16 cellular contexts compared by ENCODE assay signal in the genomic region with DNA sequence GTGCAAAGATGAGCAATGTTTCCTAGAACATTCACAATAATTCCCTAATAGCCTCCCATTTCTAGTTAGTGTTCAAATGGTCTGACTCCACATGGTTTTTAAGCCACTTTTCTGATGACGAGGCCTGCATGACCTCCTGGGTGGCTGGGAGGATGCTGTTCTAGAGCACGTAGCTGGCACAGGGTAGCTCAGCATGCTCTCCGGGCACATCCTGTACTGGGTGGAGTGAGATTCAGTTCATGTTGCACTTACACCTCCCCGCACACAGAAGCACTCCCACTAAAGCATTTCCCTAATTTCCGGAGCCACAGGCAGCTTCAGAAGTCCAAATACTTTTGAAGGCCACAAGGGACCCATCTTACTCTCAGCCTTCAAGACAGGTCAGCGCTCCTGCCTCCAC.
DNase-seq lines count a peak whose midpoint lies in the region; ATAC-seq and TF ChIP-seq lines count a peak whose summit lies in the region.
"Had no signal": no experiment of that assay in that cellular context is flagged by ENCODE, and none has a peak within 500 bp of the region (broad histone marks: within the 10 kb centered on the region; RNA-seq: fewer than 3 reads in every experiment).

No MANE protein-coding gene starts in this region.

- no peaks in the 10 kb centered on the region for H3K79me2 ChIP-seq in SK-N-SH (ENCODE audit: insufficient read depth)

- H3K4me2 ChIP-seq in SK-N-SH = no peak overlapping the region

- no peak overlapping the region for H3K4me3 ChIP-seq in A673 (ENCODE audit: low read depth, low read length, poor library complexity, severe bottlenecking)
- H3K4me3 ChIP-seq in heart right ventricle = no peak overlapping the region
- H3K4me3 ChIP-seq in SK-N-SH (ENCODE audit: low read depth in 2 of 2, low read length in 1 of 2) = no peak overlapping the region

- BruUV-seq in A673 (replicated peaks; lab: Mats Ljungman, UMichigan) = no TSS peak

- ATAC-seq in heart right ventricle = peak; percentile 18 to 91 (median 67)
- ATAC-seq in omental fat pad (ENCODE audit: low FRiP score) = peak; percentile 82

- intact Hi-C loops in A673 (cut with micrococcal nuclease; ENCODE audit: unreplicated experiment) (no loop called here), heart right ventricle (cut with DNase I) (loop anchor here in 1 of 10 donors (10.0 kb wide), 1 partner anchor 76 kb away; no protein-coding TSS in a partner anchor)

- no peaks in the 10 kb centered on the region for H3K9me2 ChIP-seq in SK-N-SH

- H4K20me1 ChIP-seq in SK-N-SH (ENCODE audit: insufficient read depth) = no peaks in the 10 kb centered on the region

- POLR2A ChIA-PET in A673 (lab: Charles Lee; ENCODE audit: low non-redundant PET) (no interaction called here), SK-N-SH (lab: Yijun Ruan, JAX) (interaction anchor here (0.8 to 1.0 kb wide), 2 partner anchors 9 to 176 kb away, joined by 3 to 5 read pairs; no protein-coding TSS in a partner anchor)

- TF ChIP-seq CTCF in A673 (conservative IDR thresholded peaks at IDR 0.05; ENCODE audit: low read depth, low read length) (no peak), heart right ventricle (IDR thresholded peaks at IDR 0.05) (no peak), omental fat pad (IDR thresholded peaks at IDR 0.05) (no peak), SK-N-SH (IDR thresholded peaks at IDR 0.05) (no peak)

- no peak for TF ChIP-seq RAD21 in SK-N-SH (IDR thresholded peaks at IDR 0.05; ENCODE audit: low read length)

- no peak overlapping the region for H3K9ac ChIP-seq in SK-N-SH

- DNase-seq in A673 (ENCODE audit: low spot score) (peak; percentile 52), cerebellar cortex (ENCODE audit: low spot score) (peak; percentile 20), heart right ventricle (no peak), omental fat pad (ENCODE audit: low spot score) (no peak), NCI-H146 (lab: John Stamatoyannopoulos, UW) (no peak), SK-N-SH (no peak)
- DNase-seq in stimulated activated CD4-positive, alpha-beta T cell treated with anti-CD3 and anti-CD28 coated beads, Interleukin-15, amount 100 ng/mL, for 24 hours = no peak
- no peak for DNase-seq in stimulated activated CD8-positive, alpha-beta memory T cell treated with anti-CD3 and anti-CD28 coated beads, Interleukin-4, amount 100 ng/mL, for 48 hours
- DNase-seq: EL, HFFc6, KBM-7, NCI-H1092, NCI-H187 treated with DMSO at 0.1 percent for 48 hours, NCI-H446 treated with DMSO at 0.1 percent for 48 hours, NCI-H774 had no signal

- no peaks in the 10 kb centered on the region for H3K4me1 ChIP-seq in A673 (ENCODE audit: insufficient read depth, low read length, poor library complexity, severe bottlenecking)
- H3K4me1 ChIP-seq in heart right ventricle = peaks cover 0 to 43% (median 18%) of the 10 kb centered on the region in 9 donors
- H3K4me1 ChIP-seq in SK-N-SH (ENCODE audit: control insufficient read depth in 1 of 2, insufficient read depth in 2 of 2, low read depth in 1 of 2, low read length in 1 of 2) = peaks cover 23 to 78% of the 10 kb centered on the region in 2 experiments

- H3F3A ChIP-seq in SK-N-SH (replicated peaks; ENCODE audit: insufficient read depth) = peaks cover 15% of the 10 kb centered on the region

- H3K27me3 ChIP-seq in A673 (replicated peaks; ENCODE audit: insufficient read depth, low read depth, low read length, poor library complexity) = no peaks in the 10 kb centered on the region
- H3K27me3 ChIP-seq in heart right ventricle = no peaks in the 10 kb centered on the region
- no peaks in the 10 kb centered on the region for H3K27me3 ChIP-seq in SK-N-SH (ENCODE audit: insufficient read depth)

- H2AFZ ChIP-seq in SK-N-SH (ENCODE audit: low read depth) = no peak overlapping the region

- H3K9me3 ChIP-seq in A673 (ENCODE audit: low read depth, low read length, poor library complexity, severe bottlenecking) (no peaks in the 10 kb centered on the region), heart right ventricle (no peaks in the 10 kb centered on the region), SK-N-SH (no peaks in the 10 kb centered on the region)

- CTCF ChIA-PET in A673 (lab: Charles Lee) (no interaction called here), SK-N-SH (lab: Yijun Ruan, JAX) (interaction anchor here (0.7 to 2.3 kb wide), 6 partner anchors 9 to 271 kb away, joined by 3 to 11 read pairs (median 5); a partner anchor contains a TSS)

- H3K27ac ChIP-seq in A673 (ENCODE audit: low read depth, low read length, poor library complexity, severe bottlenecking) (no peak overlapping the region), heart right ventricle (peak overlapping the region in 2 of 10 donors; percentile 15 to 25), SK-N-SH (ENCODE audit: low read depth in 2 of 2, low read length in 1 of 2) (peak overlapping the region in 1 of 2 experiments; percentile 96; a peak in 2 of 4 replicates)
- H3K27ac ChIP-seq: C4-2B had no signal

- TF ChIP-seq EP300 in SK-N-SH (IDR thresholded peaks at IDR 0.05; ENCODE audit: borderline replicate concordance in 1 of 2, low read depth in 1 of 2, low read length in 1 of 2) = no peak

- H3K36me3 ChIP-seq in A673 (ENCODE audit: insufficient read depth, low read length, poor library complexity, severe bottlenecking) (no peaks in the 10 kb centered on the region), heart right ventricle (no peaks in the 10 kb centered on the region), SK-N-SH (replicated peaks in 1 of 2; ENCODE audit: control insufficient read depth in 1 of 2, insufficient read depth in 2 of 2, low read length in 1 of 2) (no peaks in the 10 kb centered on the region)

- 63 to 72% methylated on average over 6 of the region's 6 CpGs for WGBS in heart right ventricle, 2 donors
- WGBS in SK-N-SH (ENCODE audit: low lambda C conversion rate) = 91% methylated on average over 6 of the region's 6 CpGs

TF ChIP-seq in SK-N-SH, 30 proteins besides CTCF, POLR2A, EP300 and RAD21 (continues in another document):
- TF ChIP-seq FOSL2 (IDR thresholded peaks at IDR 0.05; ENCODE audit: borderline replicate concordance, low read depth) (no peak), ELF1 (IDR thresholded peaks at IDR 0.05) (no peak), SMC3 (IDR thresholded peaks at IDR 0.05; ENCODE audit: low read depth, low read length) (no peak), TAF1 (IDR thresholded peaks at IDR 0.05; ENCODE audit: borderline replicate concordance, low read depth, low read length) (no peak), JUND (IDR thresholded peaks at IDR 0.05) (no peak), MEF2A (IDR thresholded peaks at IDR 0.05; ENCODE audit: borderline replicate concordance, low read depth) (no peak), RCOR1 (IDR thresholded peaks at IDR 0.05; ENCODE audit: low read length) (no peak), NRF1 (IDR thresholded peaks at IDR 0.05; ENCODE audit: low read depth, low read length) (no peak), MXI1 (IDR thresholded peaks at IDR 0.05; ENCODE audit: low read depth, low read length) (no peak), FOXJ3 (CRISPR knock-in tag; IDR thresholded peaks at IDR 0.05) (no peak)
- TF ChIP-seq, protein P1, sequence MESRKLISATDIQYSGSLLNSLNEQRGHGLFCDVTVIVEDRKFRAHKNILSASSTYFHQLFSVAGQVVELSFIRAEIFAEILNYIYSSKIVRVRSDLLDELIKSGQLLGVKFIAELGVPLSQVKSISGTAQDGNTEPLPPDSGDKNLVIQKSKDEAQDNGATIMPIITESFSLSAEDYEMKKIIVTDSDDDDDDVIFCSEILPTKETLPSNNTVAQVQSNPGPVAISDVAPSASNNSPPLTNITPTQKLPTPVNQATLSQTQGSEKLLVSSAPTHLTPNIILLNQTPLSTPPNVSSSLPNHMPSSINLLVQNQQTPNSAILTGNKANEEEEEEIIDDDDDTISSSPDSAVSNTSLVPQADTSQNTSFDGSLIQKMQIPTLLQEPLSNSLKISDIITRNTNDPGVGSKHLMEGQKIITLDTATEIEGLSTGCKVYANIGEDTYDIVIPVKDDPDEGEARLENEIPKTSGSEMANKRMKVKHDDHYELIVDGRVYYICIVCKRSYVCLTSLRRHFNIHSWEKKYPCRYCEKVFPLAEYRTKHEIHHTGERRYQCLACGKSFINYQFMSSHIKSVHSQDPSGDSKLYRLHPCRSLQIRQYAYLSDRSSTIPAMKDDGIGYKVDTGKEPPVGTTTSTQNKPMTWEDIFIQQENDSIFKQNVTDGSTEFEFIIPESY (IDR thresholded peaks at IDR 0.05; ENCODE audit: borderline replicate concordance, low read depth) = no peak
- TF ChIP-seq, protein P2, sequence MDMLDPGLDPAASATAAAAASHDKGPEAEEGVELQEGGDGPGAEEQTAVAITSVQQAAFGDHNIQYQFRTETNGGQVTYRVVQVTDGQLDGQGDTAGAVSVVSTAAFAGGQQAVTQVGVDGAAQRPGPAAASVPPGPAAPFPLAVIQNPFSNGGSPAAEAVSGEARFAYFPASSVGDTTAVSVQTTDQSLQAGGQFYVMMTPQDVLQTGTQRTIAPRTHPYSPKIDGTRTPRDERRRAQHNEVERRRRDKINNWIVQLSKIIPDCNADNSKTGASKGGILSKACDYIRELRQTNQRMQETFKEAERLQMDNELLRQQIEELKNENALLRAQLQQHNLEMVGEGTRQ (IDR thresholded peaks at IDR 0.05; ENCODE audit: borderline replicate concordance, low read depth, low read length) = no peak
- TF ChIP-seq, protein P3, sequence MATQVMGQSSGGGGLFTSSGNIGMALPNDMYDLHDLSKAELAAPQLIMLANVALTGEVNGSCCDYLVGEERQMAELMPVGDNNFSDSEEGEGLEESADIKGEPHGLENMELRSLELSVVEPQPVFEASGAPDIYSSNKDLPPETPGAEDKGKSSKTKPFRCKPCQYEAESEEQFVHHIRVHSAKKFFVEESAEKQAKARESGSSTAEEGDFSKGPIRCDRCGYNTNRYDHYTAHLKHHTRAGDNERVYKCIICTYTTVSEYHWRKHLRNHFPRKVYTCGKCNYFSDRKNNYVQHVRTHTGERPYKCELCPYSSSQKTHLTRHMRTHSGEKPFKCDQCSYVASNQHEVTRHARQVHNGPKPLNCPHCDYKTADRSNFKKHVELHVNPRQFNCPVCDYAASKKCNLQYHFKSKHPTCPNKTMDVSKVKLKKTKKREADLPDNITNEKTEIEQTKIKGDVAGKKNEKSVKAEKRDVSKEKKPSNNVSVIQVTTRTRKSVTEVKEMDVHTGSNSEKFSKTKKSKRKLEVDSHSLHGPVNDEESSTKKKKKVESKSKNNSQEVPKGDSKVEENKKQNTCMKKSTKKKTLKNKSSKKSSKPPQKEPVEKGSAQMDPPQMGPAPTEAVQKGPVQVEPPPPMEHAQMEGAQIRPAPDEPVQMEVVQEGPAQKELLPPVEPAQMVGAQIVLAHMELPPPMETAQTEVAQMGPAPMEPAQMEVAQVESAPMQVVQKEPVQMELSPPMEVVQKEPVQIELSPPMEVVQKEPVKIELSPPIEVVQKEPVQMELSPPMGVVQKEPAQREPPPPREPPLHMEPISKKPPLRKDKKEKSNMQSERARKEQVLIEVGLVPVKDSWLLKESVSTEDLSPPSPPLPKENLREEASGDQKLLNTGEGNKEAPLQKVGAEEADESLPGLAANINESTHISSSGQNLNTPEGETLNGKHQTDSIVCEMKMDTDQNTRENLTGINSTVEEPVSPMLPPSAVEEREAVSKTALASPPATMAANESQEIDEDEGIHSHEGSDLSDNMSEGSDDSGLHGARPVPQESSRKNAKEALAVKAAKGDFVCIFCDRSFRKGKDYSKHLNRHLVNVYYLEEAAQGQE (IDR thresholded peaks at IDR 0.05; ENCODE audit: low read depth, low read length) = no peak

Comparison
In these comparisons a context has a peak if more than half of its experiments do, and no peak if none do; other contexts are left out.
1. DNase-seq: peak in A673 (single experiment) and cerebellar cortex (single experiment); none in heart right ventricle (0 of 2), omental fat pad (single experiment), NCI-H146 (single experiment), stimulated activated CD4-positive, alpha-beta T cell treated with anti-CD3 and anti-CD28 coated beads, Interleukin-15, amount 100 ng/mL, for 24 hours (single experiment), SK-N-SH (single experiment) and stimulated activated CD8-positive, alpha-beta memory T cell treated with anti-CD3 and anti-CD28 coated beads, Interleukin-4, amount 100 ng/mL, for 48 hours (single experiment).